In the genomic region with DNA sequence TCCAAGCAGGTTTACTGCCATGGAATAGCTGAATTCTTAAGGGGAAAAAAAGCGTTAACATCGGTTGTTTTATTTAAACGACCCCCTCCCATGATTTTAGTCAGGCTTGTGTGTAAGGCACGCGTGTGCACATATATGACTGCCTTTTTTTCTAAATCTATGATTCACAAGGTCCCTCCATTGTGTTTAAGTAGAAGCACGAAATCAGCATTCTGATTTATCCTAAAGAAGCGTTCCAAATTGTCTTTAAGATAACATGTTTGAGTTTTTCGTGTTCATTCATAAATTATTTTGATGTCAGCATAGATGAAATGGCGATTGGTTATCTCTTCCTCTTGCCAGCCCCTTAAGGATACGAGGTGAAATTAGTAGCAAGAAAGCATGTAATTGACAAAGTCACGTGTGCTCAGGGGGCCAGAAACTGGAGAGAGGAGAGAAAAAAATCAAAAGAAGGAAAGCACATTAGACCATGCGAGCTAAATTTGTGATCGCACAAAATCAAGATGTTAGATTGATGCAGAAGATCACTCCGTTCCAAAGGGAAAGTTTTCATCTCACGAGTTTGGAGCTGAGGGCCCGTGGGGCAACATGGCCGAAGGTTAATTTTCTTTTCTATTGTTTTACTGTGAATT, we compare ENCODE assay signal across 9 cellular contexts. TPM values are rescaled to one million over a fixed set of nuclear protein-coding genes. Genes with fewer than 3 reads are reported as not detected.
A peak's percentile ranks its signal among the peaks of the same experiment; 100 is the strongest.
DNase-seq lines count a peak whose midpoint lies in the region; ATAC-seq and TF ChIP-seq lines count a peak whose summit lies in the region.
"Had no signal": no experiment of that assay in that cellular context is flagged by ENCODE, and none has a peak within 500 bp of the region (broad histone marks: within the 10 kb centered on the region; RNA-seq: fewer than 3 reads in every experiment).

A gene with protein sequence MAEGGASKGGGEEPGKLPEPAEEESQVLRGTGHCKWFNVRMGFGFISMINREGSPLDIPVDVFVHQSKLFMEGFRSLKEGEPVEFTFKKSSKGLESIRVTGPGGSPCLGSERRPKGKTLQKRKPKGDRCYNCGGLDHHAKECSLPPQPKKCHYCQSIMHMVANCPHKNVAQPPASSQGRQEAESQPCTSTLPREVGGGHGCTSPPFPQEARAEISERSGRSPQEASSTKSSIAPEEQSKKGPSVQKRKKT (plus strand): TSS at position 445 of the 632 bp plus-strand sequence. CDS start 144 bp downstream, at position 589.

- peaks cover 45% of the 10 kb centered on the region for H3K27me3 ChIP-seq in CD8-positive, alpha-beta memory T cell (ENCODE audit: insufficient read depth, low read length, poor library complexity, severe bottlenecking)
- H3K27me3 ChIP-seq in SK-N-SH (ENCODE audit: insufficient read depth) (peaks cover 11% of the 10 kb centered on the region; the same call in 1 of the 2 replicates), hepatocyte (peaks cover 27% of the 10 kb centered on the region)

- H3K4me3 ChIP-seq in CD8-positive, alpha-beta memory T cell (ENCODE audit: low read length) = no peak within 1 kb of the TSS
- H3K4me3 ChIP-seq in SK-N-SH (ENCODE audit: low read depth in 2 of 2, low read length in 1 of 2) (peak within 1 kb of the TSS; percentile 55 to 64), hepatocyte (peak within 1 kb of the TSS; percentile 63)

- H3K9me3 ChIP-seq in CD8-positive, alpha-beta memory T cell (ENCODE audit: low read length) = no peaks in the 10 kb centered on the region
- H3K9me3 ChIP-seq in SK-N-SH = no peaks in the 10 kb centered on the region
- H3K9me3 ChIP-seq in hepatocyte (ENCODE audit: low read depth) = no peaks in the 10 kb centered on the region

- H3K27ac ChIP-seq in CD8-positive, alpha-beta memory T cell (ENCODE audit: low read depth, low read length) = peak within 1 kb of the TSS; percentile 49
- H3K27ac ChIP-seq in SK-N-SH (ENCODE audit: low read depth in 2 of 2, low read length in 1 of 2) (peak within 1 kb of the TSS; percentile 36 to 91), hepatocyte (peak within 1 kb of the TSS; percentile 53)

- ATAC-seq in GM21390 (IDR thresholded peaks at IDR 0.05; ENCODE audit: unreplicated experiment) (no peak), left cardiac atrium (no peak)
- ATAC-seq: effector memory CD8-positive, alpha-beta T cell had no signal

- POLR2A ChIA-PET in CD8-positive, alpha-beta memory T cell (lab: Charles Lee) = no interaction called here
- POLR2A ChIA-PET in SK-N-SH (lab: Yijun Ruan, JAX) = interaction anchor here (1.7 kb wide), 1 partner anchor 14 kb away, joined by 4 read pairs; no protein-coding TSS in a partner anchor

- H3K9me3 Mint-ChIP-seq in CD8-positive, alpha-beta memory T cell = peaks cover 25 to 48% (median 37%) of the 10 kb centered on the region in 5 donors

- 42% methylated on average over 17 of the region's 17 CpGs for WGBS in SK-N-SH (ENCODE audit: low lambda C conversion rate)
- WGBS in hepatocyte (ENCODE audit: low lambda C conversion rate, missing lambda C conversion rate) = 1% methylated on average over 17 of the region's 17 CpGs

- peaks cover 12% of the 10 kb centered on the region for H3F3A ChIP-seq in SK-N-SH (replicated peaks; ENCODE audit: insufficient read depth)

- no peaks in the 10 kb centered on the region for H3K4me1 ChIP-seq in CD8-positive, alpha-beta memory T cell (ENCODE audit: insufficient read depth, low read length)
- no peaks in the 10 kb centered on the region; a peak in 1 of 4 replicates for H3K4me1 ChIP-seq in SK-N-SH (ENCODE audit: control insufficient read depth in 1 of 2, insufficient read depth in 2 of 2, low read depth in 1 of 2, low read length in 1 of 2)
- H3K4me1 ChIP-seq in hepatocyte (ENCODE audit: insufficient read depth) = no peaks in the 10 kb centered on the region

- DNase-seq in CD8-positive, alpha-beta memory T cell = no peak
- DNase-seq in HT1080 (ENCODE audit: low read depth) (peak; percentile 69), SK-N-SH (no peak), hepatocyte (ENCODE audit: low spot score) (no peak), left cardiac atrium (no peak), GM13976 (ENCODE audit: low spot score) (no peak), middle frontal gyrus (ENCODE audit: extremely low spot score, low spot score) (no peak)
- DNase-seq: effector memory CD8-positive, alpha-beta T cell had no signal

- no peaks in the 10 kb centered on the region for H4K20me1 ChIP-seq in SK-N-SH (ENCODE audit: insufficient read depth)
- no peaks in the 10 kb centered on the region for H4K20me1 ChIP-seq in hepatocyte (ENCODE audit: insufficient read depth, poor library complexity, severe bottlenecking)

- no peak for TF ChIP-seq EP300 in SK-N-SH (IDR thresholded peaks at IDR 0.05; ENCODE audit: borderline replicate concordance in 1 of 2, low read depth in 1 of 2, low read length in 1 of 2)

- no peak for TF ChIP-seq RAD21 in SK-N-SH (IDR thresholded peaks at IDR 0.05; ENCODE audit: low read length)

- CTCF ChIA-PET in CD8-positive, alpha-beta memory T cell (lab: Charles Lee) = no interaction called here
- CTCF ChIA-PET in SK-N-SH (lab: Yijun Ruan, JAX) = interaction anchor here (1.1 to 4.3 kb wide), 2 partner anchors 13 to 121 kb away, joined by 6 to 18 read pairs; no protein-coding TSS in a partner anchor

- H3K27me3 Mint-ChIP-seq in CD8-positive, alpha-beta memory T cell = peaks cover 71 to 79% of the 10 kb centered on the region in 2 donors

- peak within 1 kb of the TSS; percentile 85 for H2AFZ ChIP-seq in SK-N-SH (ENCODE audit: low read depth)
- H2AFZ ChIP-seq in hepatocyte = peak within 1 kb of the TSS; percentile 90

- H3K9ac ChIP-seq in SK-N-SH = peak within 1 kb of the TSS; percentile 40; the same call in 1 of the 2 replicates

- H3K9me2 ChIP-seq in SK-N-SH (no peaks in the 10 kb centered on the region), hepatocyte (replicated peaks; ENCODE audit: insufficient read depth) (no peaks in the 10 kb centered on the region)

- H3K4me2 ChIP-seq in SK-N-SH (peak within 1 kb of the TSS; percentile 73), hepatocyte (peak within 1 kb of the TSS; percentile 83)

- no peaks in the 10 kb centered on the region for H3K36me3 ChIP-seq in CD8-positive, alpha-beta memory T cell (ENCODE audit: insufficient read depth, low read length)
- peaks cover 0 to 1% of the 10 kb centered on the region in 2 experiments for H3K36me3 ChIP-seq in SK-N-SH (replicated peaks in 1 of 2; ENCODE audit: control insufficient read depth in 1 of 2, insufficient read depth in 2 of 2, low read length in 1 of 2)
- no peaks in the 10 kb centered on the region for H3K36me3 ChIP-seq in hepatocyte (replicated peaks; ENCODE audit: insufficient read depth, low read depth)

- intact Hi-C loops in left cardiac atrium (cut with DNase I) = no loop called here

- in situ Hi-C loops in GM13976 (cut with MboI; ENCODE audit: low sequenced_read_pairs, unreplicated experiment) = no loop called here

- peaks cover 5 to 18% (median 9%) of the 10 kb centered on the region in 3 donors for H3K4me1 Mint-ChIP-seq in CD8-positive, alpha-beta memory T cell

- peak within 1 kb of the TSS in 1 of 8 donors; percentile 47 for H3K27ac Mint-ChIP-seq in CD8-positive, alpha-beta memory T cell
- H3K27ac Mint-ChIP-seq: effector memory CD8-positive, alpha-beta T cell had no signal

- H3K4me3 Mint-ChIP-seq in CD8-positive, alpha-beta memory T cell = peak within 1 kb of the TSS in 1 of 7 donors; percentile 73

- H3K79me2 ChIP-seq in SK-N-SH (ENCODE audit: insufficient read depth) (no peaks in the 10 kb centered on the region), hepatocyte (peaks cover 30% of the 10 kb centered on the region)

- no peaks in the 10 kb centered on the region for H3K36me3 Mint-ChIP-seq in CD8-positive, alpha-beta memory T cell

- TF ChIP-seq CTCF in SK-N-SH (IDR thresholded peaks at IDR 0.05) = no peak
- no peak for TF ChIP-seq CTCF in hepatocyte (IDR thresholded peaks at IDR 0.05; ENCODE audit: poor library complexity)
- TF ChIP-seq CTCF in GM13976 (IDR thresholded peaks at IDR 0.05; ENCODE audit: borderline replicate concordance, control extremely low read depth, extremely low read depth, insufficient read depth, missing control alignments) = no peak

TF ChIP-seq in SK-N-SH, 30 proteins besides CTCF, POLR2A, EP300 and RAD21 (continues in another document):
- TF ChIP-seq, protein P1, sequence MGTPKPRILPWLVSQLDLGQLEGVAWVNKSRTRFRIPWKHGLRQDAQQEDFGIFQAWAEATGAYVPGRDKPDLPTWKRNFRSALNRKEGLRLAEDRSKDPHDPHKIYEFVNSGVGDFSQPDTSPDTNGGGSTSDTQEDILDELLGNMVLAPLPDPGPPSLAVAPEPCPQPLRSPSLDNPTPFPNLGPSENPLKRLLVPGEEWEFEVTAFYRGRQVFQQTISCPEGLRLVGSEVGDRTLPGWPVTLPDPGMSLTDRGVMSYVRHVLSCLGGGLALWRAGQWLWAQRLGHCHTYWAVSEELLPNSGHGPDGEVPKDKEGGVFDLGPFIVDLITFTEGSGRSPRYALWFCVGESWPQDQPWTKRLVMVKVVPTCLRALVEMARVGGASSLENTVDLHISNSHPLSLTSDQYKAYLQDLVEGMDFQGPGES (IDR thresholded peaks at IDR 0.05; ENCODE audit: low read depth, low read length) = no peak
- no peak; the same call in 1 of the 2 replicates for TF ChIP-seq RXRA (IDR thresholded peaks at IDR 0.05; ENCODE audit: borderline replicate concordance, low read depth)
- no peak for TF ChIP-seq SMC3 (IDR thresholded peaks at IDR 0.05; ENCODE audit: low read depth, low read length)
- no peak for TF ChIP-seq RFX5 (IDR thresholded peaks at IDR 0.05; ENCODE audit: low read length)
- TF ChIP-seq JUND (IDR thresholded peaks at IDR 0.05) = no peak
- TF ChIP-seq, protein P2, sequence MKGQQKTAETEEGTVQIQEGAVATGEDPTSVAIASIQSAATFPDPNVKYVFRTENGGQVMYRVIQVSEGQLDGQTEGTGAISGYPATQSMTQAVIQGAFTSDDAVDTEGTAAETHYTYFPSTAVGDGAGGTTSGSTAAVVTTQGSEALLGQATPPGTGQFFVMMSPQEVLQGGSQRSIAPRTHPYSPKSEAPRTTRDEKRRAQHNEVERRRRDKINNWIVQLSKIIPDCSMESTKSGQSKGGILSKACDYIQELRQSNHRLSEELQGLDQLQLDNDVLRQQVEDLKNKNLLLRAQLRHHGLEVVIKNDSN (IDR thresholded peaks at IDR 0.05; ENCODE audit: borderline replicate concordance, low read depth) = peak; percentile 82
- TF ChIP-seq RCOR1 (IDR thresholded peaks at IDR 0.05; ENCODE audit: low read length) = no peak
- TF ChIP-seq MXI1 (IDR thresholded peaks at IDR 0.05; ENCODE audit: low read depth, low read length) = peak; percentile 41; the same call in 1 of the 2 replicates

RNA-seq across cellular contexts. Expression of the gene that starts here (rescaled TPM):
- not detected for total RNA-seq in CD8-positive, alpha-beta memory T cell
- not detected for polyA plus RNA-seq in CD8-positive, alpha-beta memory T cell
- 2.3 and 2.5 TPM in 2 replicates for total RNA-seq in HT1080 (2014; rRNA removed; shearing (Covaris generic))
- 1.5 and 1.7 TPM in 2 replicates for polyA plus RNA-seq in HT1080 (2015; cell fraction: cytosol; rRNA removed)
- 1.8 and 2.2 TPM in 2 replicates for polyA plus RNA-seq in HT1080 (2015; cell fraction: nucleus; rRNA removed)
- polyA plus RNA-seq in SK-N-SH (2012; rRNA removed) = 0.67 and 0.91 TPM in 2 replicates
- 1.0 and 1.1 TPM in 2 replicates for polyA plus RNA-seq in SK-N-SH (2012; cell fraction: cytosol; rRNA removed)
- 0.53 and 1.1 TPM in 2 replicates for polyA plus RNA-seq in SK-N-SH (2012; cell fraction: nucleus; rRNA removed)
- 8.6 and 8.9 TPM in 2 replicates for total RNA-seq in hepatocyte
- 1.8 and 3.2 TPM in 2 replicates for polyA plus RNA-seq in hepatocyte
- not detected for total RNA-seq in left cardiac atrium
